Comparison of ENCODE assay signal across 8 cellular contexts in the genomic region with DNA sequence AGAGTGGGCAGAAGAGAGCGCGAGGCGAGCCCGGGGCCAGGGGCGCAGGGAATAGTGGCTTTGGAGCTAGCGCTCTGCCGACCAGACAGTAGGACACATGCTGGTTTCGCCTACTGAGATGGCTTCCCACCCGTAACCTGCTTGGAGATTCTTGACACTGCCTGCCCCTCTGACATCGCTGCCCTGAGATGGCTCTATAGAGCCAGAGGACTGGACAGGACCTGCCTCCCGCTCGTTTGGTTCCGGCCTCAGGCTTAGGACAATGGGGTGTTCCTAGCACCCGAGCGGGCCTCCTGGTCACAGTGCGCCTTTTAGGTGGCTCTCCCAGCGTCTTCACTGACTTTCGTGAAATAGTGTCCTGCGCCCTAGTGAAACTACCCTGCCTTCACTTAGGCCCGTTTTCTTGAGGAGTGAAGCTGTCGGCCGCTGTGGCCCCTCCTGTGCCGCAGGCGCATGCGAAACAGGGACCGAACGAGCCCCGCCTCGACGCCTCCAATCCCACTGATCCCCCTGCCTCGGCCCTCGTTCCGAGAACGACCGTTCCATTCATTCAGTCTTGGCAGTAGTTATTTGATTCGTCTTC. TPM values are rescaled to one million over a fixed set of nuclear protein-coding genes. Genes with fewer than 3 reads are reported as not detected.
DNase-seq lines count a peak whose midpoint lies in the region; ATAC-seq lines count a peak whose summit lies in the region.

No MANE protein-coding gene starts in this region.

- no peaks in the 10 kb centered on the region for H3K9me3 ChIP-seq in SK-N-MC (ENCODE audit: low read depth, low read length)
- peaks cover 5% of the 10 kb centered on the region for H3K9me3 ChIP-seq in iPS-18a (ENCODE audit: control insufficient read depth, low read depth, low read length)

- H3K9ac ChIP-seq in SK-N-MC (ENCODE audit: insufficient read length) (peak overlapping the region; percentile 90), iPS-18a (ENCODE audit: low read length) (peak overlapping the region; percentile 92)

- in situ Hi-C loops in G401 (cut with HindIII; ENCODE audit: low sequenced_read_pairs) = no loop called here

- H3K27me3 ChIP-seq in iPS-18a (ENCODE audit: control insufficient read depth, insufficient read depth, low read length) = no peaks in the 10 kb centered on the region

- DNase-seq in G401 (ENCODE audit: low spot score) = peak; percentile 20
- no peak for DNase-seq in SK-N-MC (ENCODE audit: low read depth, low spot score)
- peak; percentile 52 for DNase-seq in astrocyte of the hippocampus (ENCODE audit: low read depth, low spot score)
- no peak for DNase-seq in COR-L47 (lab: John Stamatoyannopoulos, UW)

- H3K27ac ChIP-seq in SK-N-MC = peak overlapping the region; percentile 86; the same call in 1 of the 2 replicates
- H3K27ac ChIP-seq in iPS-18a (ENCODE audit: low read length) = no peak overlapping the region
- peak overlapping the region; percentile 53 to 95 (median 88) for H3K27ac ChIP-seq in skin epidermis

- ATAC-seq in HG02759 (IDR thresholded peaks at IDR 0.05; ENCODE audit: unreplicated experiment) (peak; percentile 18), GM19035 (IDR thresholded peaks at IDR 0.05; ENCODE audit: unreplicated experiment) (no peak)

- no peaks in the 10 kb centered on the region for H3K4me1 ChIP-seq in iPS-18a (ENCODE audit: control insufficient read depth, low read depth, low read length)

- peaks cover 13% of the 10 kb centered on the region for H3K36me3 ChIP-seq in SK-N-MC (ENCODE audit: insufficient read depth, low read length)
- H3K36me3 ChIP-seq in iPS-18a (ENCODE audit: control insufficient read depth, low read depth, low read length) = peaks cover 8% of the 10 kb centered on the region

- H3K4me3 ChIP-seq in SK-N-MC = peak overlapping the region; percentile 88
- H3K4me3 ChIP-seq in iPS-18a (ENCODE audit: low read length) = peak overlapping the region; percentile 87
- H3K4me3 ChIP-seq in skin epidermis = peak overlapping the region; percentile 56 to 72 (median 59)

RNA-seq across cellular contexts. Expression of a gene that starts 0.6 kb away (rescaled TPM):
- total RNA-seq in G401 (2014; rRNA removed; shearing (Covaris generic)) = 22.5 and 29.1 TPM in 2 replicates

Comparison
In these comparisons a context has a peak if more than half of its experiments do, and no peak if none do; other contexts are left out.
1. DNase-seq: peak in G401 (single experiment) and astrocyte of the hippocampus (single experiment); none in SK-N-MC (single experiment) and COR-L47 (single experiment).
2. Peak in every context shown above with its lines, with median percentiles within 50 percentile points of each other: H3K4me3 ChIP-seq.